ENCODE assay signal across 1 cellular context in genomic region chr19:39251081-39251480, GRCh38.
TF ChIP-seq lines count a peak whose summit lies in the region.

No MANE protein-coding gene starts in this region.

TF ChIP-seq in A549, 52 proteins besides CTCF, POLR2A, EP300 and RAD21:
- no peak for TF ChIP-seq MAX (IDR thresholded peaks at IDR 0.05)
- no peak for TF ChIP-seq ESRRA (IDR thresholded peaks at IDR 0.05; ENCODE audit: borderline replicate concordance, low read length)
- TF ChIP-seq HOXB13 (CRISPR knock-in tag; IDR thresholded peaks at IDR 0.05; ENCODE audit: low read depth): no peak
- no peak for TF ChIP-seq PBX3 (IDR thresholded peaks at IDR 0.05)
- no peak for TF ChIP-seq REST (IDR thresholded peaks at IDR 0.05)
- no peak for TF ChIP-seq NPAS2 (CRISPR knock-in tag; IDR thresholded peaks at IDR 0.05; ENCODE audit: borderline replicate concordance)
- TF ChIP-seq HEYL (CRISPR knock-in tag; IDR thresholded peaks at IDR 0.05): no peak
- TF ChIP-seq CHD2 (IDR thresholded peaks at IDR 0.05; ENCODE audit: low read length, partially characterized antibody): no peak
- TF ChIP-seq SREBF2 (IDR thresholded peaks at IDR 0.05): no peak
- no peak for TF ChIP-seq FOXS1 (CRISPR knock-in tag; IDR thresholded peaks at IDR 0.05)
- TF ChIP-seq POLR2AphosphoS2 (conservative IDR thresholded peaks at IDR 0.05; ENCODE audit: low read length): no peak
- TF ChIP-seq KDM1A (IDR thresholded peaks at IDR 0.05; ENCODE audit: low read depth): no peak
- no peak for TF ChIP-seq NFE2L2 (conservative IDR thresholded peaks at IDR 0.05; ENCODE audit: low read length)
- TF ChIP-seq PHF8 (IDR thresholded peaks at IDR 0.05; ENCODE audit: borderline replicate concordance, low read depth): no peak
- no peak for TF ChIP-seq ELK1 (IDR thresholded peaks at IDR 0.05; ENCODE audit: low read depth, low read length)
- TF ChIP-seq ATOH8 (CRISPR knock-in tag; IDR thresholded peaks at IDR 0.05; ENCODE audit: low read depth): no peak
- TF ChIP-seq HDAC2 (IDR thresholded peaks at IDR 0.05): no peak
